1 cellular context compared by ENCODE assay signal in the genomic region with DNA sequence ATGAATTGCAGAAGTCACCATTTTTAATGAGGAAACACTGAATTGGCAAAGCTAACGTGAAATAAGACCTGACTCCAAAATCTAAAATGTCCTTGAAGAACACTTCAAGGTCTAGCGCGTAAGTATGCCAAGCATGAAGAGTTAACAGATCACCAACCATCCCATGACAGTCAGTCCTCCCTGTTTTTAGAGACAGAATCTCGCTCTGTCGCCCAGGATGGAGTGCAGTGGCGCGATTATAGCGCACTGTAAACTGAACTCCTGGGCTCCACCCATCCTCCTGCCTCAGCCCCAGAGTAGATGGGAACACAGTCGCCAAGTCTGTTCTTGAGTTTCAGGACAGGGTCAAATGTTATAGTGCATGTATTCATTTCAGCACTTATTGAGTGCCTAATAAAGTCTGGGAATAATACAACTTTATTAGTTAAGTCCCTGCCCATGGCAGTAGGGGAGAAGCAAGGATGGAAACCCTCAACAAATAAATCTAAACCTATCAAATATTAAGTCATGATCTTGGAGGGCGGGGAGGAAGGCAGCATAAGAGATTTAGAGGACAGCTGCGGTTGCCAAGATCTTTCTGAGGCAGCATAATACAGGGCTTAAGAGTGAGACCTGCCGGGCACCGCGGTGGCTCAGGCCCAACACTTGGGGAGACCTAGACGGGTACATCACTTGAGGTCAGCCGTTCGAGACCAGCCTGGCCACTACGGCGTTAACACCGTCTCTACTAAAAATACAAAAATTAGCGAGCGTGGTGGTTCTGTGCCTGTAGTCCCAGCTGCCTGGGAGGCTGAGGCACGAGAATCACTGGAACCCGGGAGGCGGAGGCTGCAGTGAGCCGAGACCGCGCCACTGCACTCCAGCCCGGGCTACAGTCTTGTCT.
TF ChIP-seq lines count a peak whose summit lies in the region.

No MANE protein-coding gene starts in this region.

TF ChIP-seq in K562, 482 proteins besides CTCF, POLR2A, EP300 and RAD21 (continued from another document):
- TF ChIP-seq, protein P1, sequence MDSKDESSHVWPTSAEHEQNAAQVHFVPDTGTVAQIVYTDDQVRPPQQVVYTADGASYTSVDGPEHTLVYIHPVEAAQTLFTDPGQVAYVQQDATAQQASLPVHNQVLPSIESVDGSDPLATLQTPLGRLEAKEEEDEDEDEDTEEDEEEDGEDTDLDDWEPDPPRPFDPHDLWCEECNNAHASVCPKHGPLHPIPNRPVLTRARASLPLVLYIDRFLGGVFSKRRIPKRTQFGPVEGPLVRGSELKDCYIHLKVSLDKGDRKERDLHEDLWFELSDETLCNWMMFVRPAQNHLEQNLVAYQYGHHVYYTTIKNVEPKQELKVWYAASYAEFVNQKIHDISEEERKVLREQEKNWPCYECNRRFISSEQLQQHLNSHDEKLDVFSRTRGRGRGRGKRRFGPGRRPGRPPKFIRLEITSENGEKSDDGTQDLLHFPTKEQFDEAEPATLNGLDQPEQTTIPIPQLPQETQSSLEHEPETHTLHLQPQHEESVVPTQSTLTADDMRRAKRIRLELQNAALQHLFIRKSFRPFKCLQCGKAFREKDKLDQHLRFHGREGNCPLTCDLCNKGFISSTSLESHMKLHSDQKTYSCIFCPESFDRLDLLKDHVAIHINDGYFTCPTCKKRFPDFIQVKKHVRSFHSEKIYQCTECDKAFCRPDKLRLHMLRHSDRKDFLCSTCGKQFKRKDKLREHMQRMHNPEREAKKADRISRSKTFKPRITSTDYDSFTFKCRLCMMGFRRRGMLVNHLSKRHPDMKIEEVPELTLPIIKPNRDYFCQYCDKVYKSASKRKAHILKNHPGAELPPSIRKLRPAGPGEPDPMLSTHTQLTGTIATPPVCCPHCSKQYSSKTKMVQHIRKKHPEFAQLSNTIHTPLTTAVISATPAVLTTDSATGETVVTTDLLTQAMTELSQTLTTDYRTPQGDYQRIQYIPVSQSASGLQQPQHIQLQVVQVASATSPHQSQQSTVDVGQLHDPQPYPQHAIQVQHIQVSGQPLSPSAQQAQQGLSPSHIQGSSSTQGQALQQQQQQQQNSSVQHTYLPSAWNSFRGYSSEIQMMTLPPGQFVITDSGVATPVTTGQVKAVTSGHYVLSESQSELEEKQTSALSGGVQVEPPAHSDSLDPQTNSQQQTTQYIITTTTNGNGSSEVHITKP (IDR thresholded peaks at IDR 0.05; ENCODE audit: partially characterized antibody): peak; percentile 65
- TF ChIP-seq, protein P2, sequence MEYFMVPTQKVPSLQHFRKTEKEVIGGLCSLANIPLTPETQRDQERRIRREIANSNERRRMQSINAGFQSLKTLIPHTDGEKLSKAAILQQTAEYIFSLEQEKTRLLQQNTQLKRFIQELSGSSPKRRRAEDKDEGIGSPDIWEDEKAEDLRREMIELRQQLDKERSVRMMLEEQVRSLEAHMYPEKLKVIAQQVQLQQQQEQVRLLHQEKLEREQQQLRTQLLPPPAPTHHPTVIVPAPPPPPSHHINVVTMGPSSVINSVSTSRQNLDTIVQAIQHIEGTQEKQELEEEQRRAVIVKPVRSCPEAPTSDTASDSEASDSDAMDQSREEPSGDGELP (CRISPR knock-in tag; IDR thresholded peaks at IDR 0.05; ENCODE audit: borderline replicate concordance): 0 out of 2 replicates have a peak, but pooled peaks have one; percentile 32
- peak; percentile 49; the same call in 1 of the 2 replicates for TF ChIP-seq FOXK1 (CRISPR knock-in tag; IDR thresholded peaks at IDR 0.05; ENCODE audit: borderline replicate concordance)
- peak; percentile 55; the same call in 1 of the 2 replicates for TF ChIP-seq DPF2 (IDR thresholded peaks at IDR 0.05)
- TF ChIP-seq NFRKB (IDR thresholded peaks at IDR 0.05; ENCODE audit: low read depth): no peak
- no peak for TF ChIP-seq TCFL5 (CRISPR knock-in tag; conservative IDR thresholded peaks at IDR 0.05)
- peak; percentile 11; the same call in 1 of the 2 replicates for TF ChIP-seq ZNF644 (tag; IDR thresholded peaks at IDR 0.05; ENCODE audit: low read depth)
- TF ChIP-seq, protein P3, sequence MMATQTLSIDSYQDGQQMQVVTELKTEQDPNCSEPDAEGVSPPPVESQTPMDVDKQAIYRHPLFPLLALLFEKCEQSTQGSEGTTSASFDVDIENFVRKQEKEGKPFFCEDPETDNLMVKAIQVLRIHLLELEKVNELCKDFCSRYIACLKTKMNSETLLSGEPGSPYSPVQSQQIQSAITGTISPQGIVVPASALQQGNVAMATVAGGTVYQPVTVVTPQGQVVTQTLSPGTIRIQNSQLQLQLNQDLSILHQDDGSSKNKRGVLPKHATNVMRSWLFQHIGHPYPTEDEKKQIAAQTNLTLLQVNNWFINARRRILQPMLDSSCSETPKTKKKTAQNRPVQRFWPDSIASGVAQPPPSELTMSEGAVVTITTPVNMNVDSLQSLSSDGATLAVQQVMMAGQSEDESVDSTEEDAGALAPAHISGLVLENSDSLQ (IDR thresholded peaks at IDR 0.05): 0 out of 2 replicates have a peak, but pooled peaks have one; percentile 11
- TF ChIP-seq, protein P4, sequence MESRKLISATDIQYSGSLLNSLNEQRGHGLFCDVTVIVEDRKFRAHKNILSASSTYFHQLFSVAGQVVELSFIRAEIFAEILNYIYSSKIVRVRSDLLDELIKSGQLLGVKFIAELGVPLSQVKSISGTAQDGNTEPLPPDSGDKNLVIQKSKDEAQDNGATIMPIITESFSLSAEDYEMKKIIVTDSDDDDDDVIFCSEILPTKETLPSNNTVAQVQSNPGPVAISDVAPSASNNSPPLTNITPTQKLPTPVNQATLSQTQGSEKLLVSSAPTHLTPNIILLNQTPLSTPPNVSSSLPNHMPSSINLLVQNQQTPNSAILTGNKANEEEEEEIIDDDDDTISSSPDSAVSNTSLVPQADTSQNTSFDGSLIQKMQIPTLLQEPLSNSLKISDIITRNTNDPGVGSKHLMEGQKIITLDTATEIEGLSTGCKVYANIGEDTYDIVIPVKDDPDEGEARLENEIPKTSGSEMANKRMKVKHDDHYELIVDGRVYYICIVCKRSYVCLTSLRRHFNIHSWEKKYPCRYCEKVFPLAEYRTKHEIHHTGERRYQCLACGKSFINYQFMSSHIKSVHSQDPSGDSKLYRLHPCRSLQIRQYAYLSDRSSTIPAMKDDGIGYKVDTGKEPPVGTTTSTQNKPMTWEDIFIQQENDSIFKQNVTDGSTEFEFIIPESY (CRISPR knock-in tag; IDR thresholded peaks at IDR 0.05): 0 out of 2 replicates have a peak, but pooled peaks have one; percentile 25
- 0 out of 2 replicates have a peak, but pooled peaks have one; percentile 10 for TF ChIP-seq TAF7 (tag; IDR thresholded peaks at IDR 0.05)
- TF ChIP-seq TCF3 (CRISPR knock-in tag; IDR thresholded peaks at IDR 0.05): peak; percentile 14; the same call in 1 of the 2 replicates
- TF ChIP-seq SP1 (CRISPR knock-in tag; IDR thresholded peaks at IDR 0.05): no peak
- TF ChIP-seq CREM (IDR thresholded peaks at IDR 0.05; ENCODE audit: low read depth): peak; percentile 42; the same call in 1 of the 2 replicates
